ENCODE assay signal across 8 cellular contexts in genomic region chrX:15737957-15738685, GRCh38. TPM values are rescaled to one million over a fixed set of nuclear protein-coding genes. Genes with fewer than 3 reads are reported as not detected.
DNase-seq lines count a peak whose midpoint lies in the region; ATAC-seq, FAIRE-seq and TF ChIP-seq lines count a peak whose summit lies in the region.

Gene CA5B, plus strand, starts transcription at chrX:15738270. Its CDS starts 11,754 bp downstream, at chrX:15750024.

- H3K9me3 ChIP-seq in keratinocyte (ENCODE audit: control insufficient read depth, low read depth, low read length) = no peaks in the 10 kb centered on the region

- peak; percentile 91 for ATAC-seq in HG02623 (IDR thresholded peaks at IDR 0.05; ENCODE audit: unreplicated experiment)

- peak within 1 kb of the TSS; percentile 70 for H3K9ac ChIP-seq in keratinocyte (ENCODE audit: control insufficient read depth, extremely low read depth, insufficient read depth, low read length)

- peak within 1 kb of the TSS; percentile 55 for H3K4me2 ChIP-seq in keratinocyte (ENCODE audit: control insufficient read depth, extremely low read depth, insufficient read depth, low read depth, low read length)

- peak within 1 kb of the TSS; percentile 55 for H3K27ac ChIP-seq in keratinocyte (ENCODE audit: control insufficient read depth, insufficient read depth, low read length)

- no peak for TF ChIP-seq CTCF in GM12865 (IDR thresholded peaks at IDR 0.05; ENCODE audit: insufficient read depth, low read depth, low read length, missing control alignments)
- TF ChIP-seq CTCF in keratinocyte (optimal IDR thresholded peaks at IDR 0.05 in 1 of 3, IDR thresholded peaks at IDR 0.05 in 1 of 3, conservative IDR thresholded peaks at IDR 0.05 in 1 of 3; ENCODE audit: extremely low read depth in 1 of 3, insufficient read depth in 2 of 3, low read length in 3 of 3) = no peak

- no peaks in the 10 kb centered on the region for H3K79me2 ChIP-seq in keratinocyte (ENCODE audit: control insufficient read depth, insufficient read depth, low read length)

- peak within 1 kb of the TSS; percentile 61 for H3K4me3 ChIP-seq in GM12865 (ENCODE audit: low read depth, low read length)
- peak within 1 kb of the TSS; percentile 51 to 78 (median 61) for H3K4me3 ChIP-seq in keratinocyte (ENCODE audit: control insufficient read depth in 2 of 3, extremely low read depth in 1 of 3, insufficient read depth in 2 of 3, low read depth in 1 of 3, low read length in 3 of 3)

- peak; percentile 73 for FAIRE-seq in keratinocyte (lab: Jason Lieb, UNC)

- peak; percentile 96 for DNase-seq in GM12865 (ENCODE audit: low read depth)
- peak; percentile 73 for DNase-seq in NCI-H128 (lab: John Stamatoyannopoulos, UW; ENCODE audit: unreplicated experiment)
- DNase-seq in activated CD4-positive, CD25-positive, alpha-beta regulatory T cell treated with anti-CD3 and anti-CD28 coated beads, Interleukin-2, amount 50 U/mL, for 72 hours = peak; percentile 100
- peak; percentile 66 for DNase-seq in cerebellum (ENCODE audit: low spot score)
- peak; percentile 91 for DNase-seq in keratinocyte (ENCODE audit: low read depth, low spot score)
- peak; percentile 93 to 95 for DNase-seq in stimulated activated CD4-positive, alpha-beta T cell treated with anti-CD3 and anti-CD28 coated beads, Interleukin-1b, Interleukin-23, amount 100 ng/mL, for 1 hour (ENCODE audit: low read depth in 2 of 2)
- no peak for DNase-seq in NCI-H524 (lab: John Stamatoyannopoulos, UW)

- peaks cover 20% of the 10 kb centered on the region for H3K4me1 ChIP-seq in keratinocyte (ENCODE audit: control insufficient read depth, extremely low read depth, insufficient read depth, low read length)

- no peaks in the 10 kb centered on the region for H3K9me1 ChIP-seq in keratinocyte (ENCODE audit: control insufficient read depth, extremely low read depth, insufficient read depth, low read length)

- H3K36me3 ChIP-seq in keratinocyte (ENCODE audit: control insufficient read depth in 2 of 2, extremely low read depth in 1 of 2, insufficient read depth in 2 of 2, low read length in 2 of 2) = no peaks in the 10 kb centered on the region

- H2AFZ ChIP-seq in keratinocyte (ENCODE audit: control insufficient read depth, low read length) = peak within 1 kb of the TSS; percentile 83

- no peaks in the 10 kb centered on the region for H4K20me1 ChIP-seq in keratinocyte (ENCODE audit: control insufficient read depth, extremely low read depth, insufficient read depth, low read length)

- no peaks in the 10 kb centered on the region for H3K27me3 ChIP-seq in keratinocyte (ENCODE audit: control insufficient read depth, extremely low read depth, insufficient read depth, low read length)

- dilution Hi-C loops in keratinocyte (cut with MboI; ENCODE audit: extremely low pct_ligation_motif_present, low sequenced_read_pairs) = no loop called here

RNA-seq across cellular contexts. Expression of gene CA5B, which starts in this region (rescaled TPM):
- 10.2 TPM for total RNA-seq in cerebellum
- 4.1 to 6.8 TPM (median 5.2 TPM) in 3 replicates for polyA plus RNA-seq in keratinocyte
- polyA plus RNA-seq in keratinocyte (2011; ENCODE audit: low read depth) = 4.4 TPM
- polyA plus RNA-seq in keratinocyte (2011; cell fraction: cytosol; rRNA removed) = 2.9 and 5.0 TPM in 2 replicates
- 5.6 and 6.7 TPM in 2 replicates for polyA plus RNA-seq in keratinocyte (2011; cell fraction: nucleus; rRNA removed)
- 2.4 and 4.5 TPM in 2 replicates for polyA plus RNA-seq in keratinocyte (2012; ENCODE audit: low replicate concordance)
- 5.4 to 13.2 TPM (median 11.8 TPM) in 3 replicates for polyA minus RNA-seq in keratinocyte
- polyA minus RNA-seq in keratinocyte (2011; cell fraction: cytosol; rRNA and poly(A)+ RNA removed) = 2.3 TPM
- 7.8 and 10.8 TPM in 2 replicates for polyA minus RNA-seq in keratinocyte (2011; cell fraction: nucleus; rRNA and poly(A)+ RNA removed)

Comparison
In these comparisons a context has a peak if more than half of its experiments do, and no peak if none do; other contexts are left out.
1. DNase-seq: peak in GM12865 (single experiment), NCI-H128 (single experiment), activated CD4-positive, CD25-positive, alpha-beta regulatory T cell treated with anti-CD3 and anti-CD28 coated beads, Interleukin-2, amount 50 U/mL, for 72 hours (single experiment), cerebellum (single experiment), keratinocyte (single experiment) and stimulated activated CD4-positive, alpha-beta T cell treated with anti-CD3 and anti-CD28 coated beads, Interleukin-1b, Interleukin-23, amount 100 ng/mL, for 1 hour (2 of 2); none in NCI-H524 (0 of 2).